8 cellular contexts compared by ENCODE assay signal in the genomic region with DNA sequence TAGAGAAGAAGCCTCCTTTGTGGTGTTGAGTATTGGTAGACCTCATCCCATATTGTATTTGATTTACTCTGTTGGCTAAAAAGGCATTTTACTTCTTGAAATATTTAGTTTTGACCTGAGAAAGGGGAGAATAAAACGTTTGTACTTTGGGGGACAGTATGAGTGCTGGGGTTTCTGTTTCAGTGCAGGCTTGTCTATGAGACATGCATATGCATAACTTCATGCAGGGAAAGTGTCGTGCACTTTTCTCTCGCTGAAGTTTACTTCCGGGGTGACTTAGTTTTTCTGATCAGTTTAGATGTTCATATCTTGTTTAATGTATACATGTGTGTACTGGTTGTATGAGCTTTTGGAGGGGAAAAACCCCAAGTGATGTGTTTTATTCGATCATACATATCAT. TPM values are rescaled to one million over a fixed set of nuclear protein-coding genes. Genes with fewer than 3 reads are reported as not detected.
DNase-seq lines count a peak whose midpoint lies in the region; ATAC-seq, FAIRE-seq and TF ChIP-seq lines count a peak whose summit lies in the region.

No MANE protein-coding gene starts in this region.

- peaks cover 73 to 92% (median 90%) of the 10 kb centered on the region in 3 donors for H3K4me1 Mint-ChIP-seq in CD8-positive, alpha-beta memory T cell

- intact Hi-C loops in dorsolateral prefrontal cortex (cut with DNase I) = no loop called here

- POLR2A ChIA-PET in CD8-positive, alpha-beta memory T cell (lab: Charles Lee) = interaction anchor here (1.0 to 1.7 kb wide), 4 partner anchors 9 to 116 kb away, joined by 3 to 15 read pairs (median 4); no protein-coding TSS in a partner anchor

- peak overlapping the region; percentile 91 to 96 (median 94) for H3K4me3 Mint-ChIP-seq in CD8-positive, alpha-beta memory T cell

- peak overlapping the region; percentile 64 for H3K27ac ChIP-seq in CD8-positive, alpha-beta memory T cell (ENCODE audit: low read depth, low read length)
- H3K27ac ChIP-seq in HUES6 (ENCODE audit: low read depth, low read length) = peak overlapping the region; percentile 51; the same call in 1 of the 2 replicates
- peak overlapping the region; percentile 81 for H3K27ac ChIP-seq in foreskin keratinocyte
- H3K27ac ChIP-seq in dorsolateral prefrontal cortex = peak overlapping the region in 19 of 59 donors; percentile 0 to 69 (median 33)

- no peaks in the 10 kb centered on the region for H3K9me3 Mint-ChIP-seq in CD8-positive, alpha-beta memory T cell

- no peak overlapping the region for H3K9ac ChIP-seq in HUES6 (ENCODE audit: low read length)

- H3K27ac Mint-ChIP-seq in CD8-positive, alpha-beta memory T cell = peak overlapping the region; percentile 91 to 99 (median 96)

- CTCF ChIA-PET in CD8-positive, alpha-beta memory T cell (lab: Charles Lee) = interaction anchor here (1.3 kb wide), 1 partner anchor 137 kb away, joined by 5 read pairs; no protein-coding TSS in a partner anchor

- H3K4me1 ChIP-seq in CD8-positive, alpha-beta memory T cell (ENCODE audit: insufficient read depth, low read length) = peaks cover 64% of the 10 kb centered on the region
- H3K4me1 ChIP-seq in HUES6 (ENCODE audit: control insufficient read depth, insufficient read depth, low read length) = peaks cover 16% of the 10 kb centered on the region
- H3K4me1 ChIP-seq in foreskin keratinocyte = peaks cover 59% of the 10 kb centered on the region

- TF ChIP-seq CTCF in GM20000 (IDR thresholded peaks at IDR 0.05; ENCODE audit: extremely low read depth, missing control alignments) = no peak
- peak; percentile 10 for TF ChIP-seq CTCF in foreskin keratinocyte (conservative IDR thresholded peaks at IDR 0.05)
- TF ChIP-seq CTCF in dorsolateral prefrontal cortex (IDR thresholded peaks at IDR 0.05 in 54 of 56, conservative IDR thresholded peaks at IDR 0.05 in 2 of 56; ENCODE audit: low read depth in 1 of 56, partially characterized antibody in 56 of 56) = no peak
- TF ChIP-seq CTCF in D721Med (IDR thresholded peaks at IDR 0.05; ENCODE audit: insufficient read depth, missing control alignments) = no peak

- ATAC-seq in foreskin keratinocyte = peak; percentile 8
- ATAC-seq in esophagus mucosa = no peak

- peak in 3 of 5 donors; percentile 38 to 57 (median 48) for DNase-seq in CD8-positive, alpha-beta memory T cell
- DNase-seq in GM20000 (ENCODE audit: low spot score) = peak; percentile 32
- no peak for DNase-seq in foreskin keratinocyte
- DNase-seq in dorsolateral prefrontal cortex = no peak
- DNase-seq in D721Med (ENCODE audit: insufficient read length, low spot score) = no peak
- DNase-seq in LoVo (ENCODE audit: low spot score) = no peak

- H3K4me3 ChIP-seq in CD8-positive, alpha-beta memory T cell (ENCODE audit: low read length) = peak overlapping the region; percentile 75
- H3K4me3 ChIP-seq in HUES6 (ENCODE audit: low read depth, low read length) (no peak overlapping the region), dorsolateral prefrontal cortex (peak overlapping the region in 14 of 59 donors; percentile 4 to 32 (median 22))

- H3K36me3 ChIP-seq in CD8-positive, alpha-beta memory T cell (ENCODE audit: insufficient read depth, low read length) = no peaks in the 10 kb centered on the region
- H3K36me3 ChIP-seq in HUES6 (ENCODE audit: control insufficient read depth, insufficient read depth, low read length) = no peaks in the 10 kb centered on the region

- peaks cover 0 to 1% of the 10 kb centered on the region in 2 donors for H3K27me3 Mint-ChIP-seq in CD8-positive, alpha-beta memory T cell

- FAIRE-seq in D721Med (lab: Jason Lieb, UNC) = no peak

- peaks cover 1 to 16% (median 12%) of the 10 kb centered on the region in 3 donors for H3K36me3 Mint-ChIP-seq in CD8-positive, alpha-beta memory T cell

- no peaks in the 10 kb centered on the region for H3K27me3 ChIP-seq in CD8-positive, alpha-beta memory T cell (ENCODE audit: insufficient read depth, low read length, poor library complexity, severe bottlenecking)
- no peaks in the 10 kb centered on the region for H3K27me3 ChIP-seq in HUES6 (ENCODE audit: control insufficient read depth, insufficient read depth, low read length)
- H3K27me3 ChIP-seq in foreskin keratinocyte = no peaks in the 10 kb centered on the region
- H3K27me3 ChIP-seq in dorsolateral prefrontal cortex = no peaks in the 10 kb centered on the region

- no peaks in the 10 kb centered on the region for H3K9me3 ChIP-seq in CD8-positive, alpha-beta memory T cell (ENCODE audit: low read length)
- H3K9me3 ChIP-seq in HUES6 (ENCODE audit: control insufficient read depth, insufficient read depth, low read depth, low read length) = no peaks in the 10 kb centered on the region

RNA-seq across cellular contexts. Expression of a gene that starts 59.5 kb away (rescaled TPM):
- total RNA-seq in CD8-positive, alpha-beta memory T cell = 10 to 100 TPM; 42.7 to 42.8 TPM
- polyA plus RNA-seq in CD8-positive, alpha-beta memory T cell = 96.8 TPM
- total RNA-seq in foreskin keratinocyte = 40.2 and 45.6 TPM in 2 replicates
- polyA plus RNA-seq in foreskin keratinocyte = 1.8 and 2.1 TPM in 2 replicates
- 100 to 1,000 TPM in 3 of 120 experiments, 10 to 100 TPM in 117; 44.5 to 111 (median 70.5) TPM for total RNA-seq in dorsolateral prefrontal cortex
- 44.0 TPM for total RNA-seq in esophagus mucosa

Comparison
In these comparisons a context has a peak if more than half of its experiments do, and no peak if none do; other contexts are left out.
1. DNase-seq: peak in CD8-positive, alpha-beta memory T cell (3 of 5) and GM20000 (single experiment); none in foreskin keratinocyte (0 of 2), dorsolateral prefrontal cortex (0 of 10), D721Med (single experiment) and LoVo (single experiment).